Comparison of ENCODE assay signal across 8 cellular contexts in genomic region chr19:58021541-58022282, GRCh38. TPM values are rescaled to one million over a fixed set of nuclear protein-coding genes. Genes with fewer than 3 reads are reported as not detected.
DNase-seq lines count a peak whose midpoint lies in the region; ATAC-seq, FAIRE-seq and TF ChIP-seq lines count a peak whose summit lies in the region.

No MANE protein-coding gene starts in this region.

- H3K9me3 Mint-ChIP-seq in CD14-positive monocyte: peaks cover 21 to 68% (median 52%) of the 10 kb centered on the region in 7 donors

- FAIRE-seq in HTR-8/SVneo (lab: Jason Lieb, UNC): peak; percentile 31

- H3K36me3 ChIP-seq in tibial nerve: no peaks in the 10 kb centered on the region

- H3K27ac Mint-ChIP-seq in CD14-positive monocyte: no peak overlapping the region

- intact Hi-C loops in CD14-positive monocyte (cut with micrococcal nuclease): no loop called here

- H3K27ac ChIP-seq in tibial nerve: no peak overlapping the region

- no peak overlapping the region for H3K4me3 ChIP-seq in tibial nerve

- WGBS in tibial nerve, 2 donors: 53 to 54% methylated on average over 30 of the region's 30 CpGs

- H3K27me3 ChIP-seq in tibial nerve: no peaks in the 10 kb centered on the region

- no peak overlapping the region for H3K4me3 Mint-ChIP-seq in CD14-positive monocyte

- no peak for ATAC-seq in GM21528 (IDR thresholded peaks at IDR 0.05; ENCODE audit: low FRiP score, unreplicated experiment)

- no peak for TF ChIP-seq EP300 in tibial nerve (IDR thresholded peaks at IDR 0.05)

- no peak for TF ChIP-seq POLR2A in tibial nerve (IDR thresholded peaks at IDR 0.05)

- H3K27me3 Mint-ChIP-seq in CD14-positive monocyte (ENCODE audit: low read depth in 3 of 3): peaks cover 0 to 9% (median 8%) of the 10 kb centered on the region in 3 donors

- H3K4me1 Mint-ChIP-seq in CD14-positive monocyte: peaks cover 3% of the 10 kb centered on the region

- H3K36me3 Mint-ChIP-seq in CD14-positive monocyte: no peaks in the 10 kb centered on the region

- H3K4me1 ChIP-seq in tibial nerve: no peaks in the 10 kb centered on the region

- peak; percentile 59 for TF ChIP-seq CTCF in CD14-positive monocyte (IDR thresholded peaks at IDR 0.05)
- TF ChIP-seq CTCF in tibial nerve (IDR thresholded peaks at IDR 0.05): peak; percentile 20 to 52 (median 30)

- DNase-seq in CD14-positive monocyte (ENCODE audit: low spot score) (no peak), HTR-8/SVneo (ENCODE audit: insufficient read length, low spot score) (peak; percentile 63), SW480 (ENCODE audit: low spot score) (peak; percentile 27), medulla oblongata (ENCODE audit: extremely low spot score) (peak; percentile 90), tibial nerve (ENCODE audit: low spot score in 2 of 2) (peak in 1 of 2 donors; percentile 59), HCEC 1CT (no peak)
- DNase-seq in effector CD8-positive, alpha-beta T cell (lab: John Stamatoyannopoulos, UW): peak; percentile 27

- H3K9me3 ChIP-seq in tibial nerve: peaks cover 0 to 72% (median 0%) of the 10 kb centered on the region in 4 donors

RNA-seq across cellular contexts. Expression of gene ZSCAN1, which starts 12.1 kb away (rescaled TPM):
- polyA plus RNA-seq in CD14-positive monocyte: not detected
- 1 to 10 TPM in 1 of 4 donors, not detected in 3; 1.5 TPM for total RNA-seq in tibial nerve

RNA-seq across cellular contexts. Expression of gene ZNF606, which starts 19.1 kb away (rescaled TPM):
- 1 to 10 TPM in 1 of 2 donors, under 1 TPM in 1; 0.87 to 1.2 TPM for polyA plus RNA-seq in CD14-positive monocyte
- total RNA-seq in tibial nerve: 10 to 100 TPM; 24.6 to 44.4 (median 37.7) TPM

RNA-seq across cellular contexts. Expression of gene ZNF135, which starts 37.4 kb away (rescaled TPM):
- polyA plus RNA-seq in CD14-positive monocyte: under 1 TPM in 1 of 2 donors, not detected in 1; 0.37 TPM
- total RNA-seq in tibial nerve: 10 to 100 TPM in 1 of 4 donors, 1 to 10 TPM in 3; 6.7 to 11.1 (median 9.5) TPM

RNA-seq across cellular contexts. Expression of gene C19orf18, which starts 47.4 kb away (rescaled TPM):
- polyA plus RNA-seq in CD14-positive monocyte: not detected
- total RNA-seq in tibial nerve: under 1 TPM in 1 of 4 donors, not detected in 3; 0.66 TPM

Comparison
In these comparisons a context has a peak if more than half of its experiments do, and no peak if none do; other contexts are left out.
1. DNase-seq: peak in HTR-8/SVneo (single experiment), SW480 (single experiment), effector CD8-positive, alpha-beta T cell (single experiment) and medulla oblongata (single experiment); none in CD14-positive monocyte (single experiment) and HCEC 1CT (single experiment).